Comparison of ENCODE assay signal across 8 cellular contexts in the genomic region with DNA sequence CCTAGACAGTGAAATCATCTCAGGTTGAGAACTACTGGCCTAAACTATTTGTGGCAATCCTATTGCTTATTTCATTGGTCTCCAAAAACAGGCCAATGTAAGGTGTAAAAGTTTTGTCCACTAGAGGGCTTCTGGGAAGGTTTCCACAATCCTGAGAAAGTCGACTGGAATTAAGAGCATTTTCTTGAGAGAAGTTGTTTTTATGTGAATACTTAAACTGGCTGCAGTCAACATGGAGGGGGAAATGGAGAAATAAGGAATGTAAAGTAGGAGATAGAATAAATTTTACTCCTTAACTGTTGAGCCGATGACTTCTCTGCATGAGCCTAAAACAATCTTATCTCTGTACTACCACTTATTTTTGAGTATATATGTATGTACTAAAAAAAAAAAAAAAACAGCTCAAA.
A peak's percentile ranks its signal among the peaks of the same experiment; 100 is the strongest.
DNase-seq lines count a peak whose midpoint lies in the region; ATAC-seq and TF ChIP-seq lines count a peak whose summit lies in the region.

No MANE protein-coding gene starts in this region.

- H3K27me3 ChIP-seq in SU-DHL-6 (ENCODE audit: low read length): no peaks in the 10 kb centered on the region

- no peak overlapping the region for H3K4me2 ChIP-seq in SU-DHL-6 (ENCODE audit: low read depth, low read length, poor library complexity, severe bottlenecking)

- ATAC-seq in HG03354 (IDR thresholded peaks at IDR 0.05; ENCODE audit: poor library complexity, severe bottlenecking, unreplicated experiment) (peak; percentile 53), GM18498 (IDR thresholded peaks at IDR 0.05; ENCODE audit: unreplicated experiment) (no peak)

- H3K4me3 ChIP-seq in AG10803 (ENCODE audit: low read length) (no peak overlapping the region), GM12865 (ENCODE audit: low read depth, low read length) (no peak overlapping the region), SU-DHL-6 (ENCODE audit: insufficient read depth, low read length, poor library complexity, severe bottlenecking) (no peak overlapping the region)

- H3F3A ChIP-seq in SU-DHL-6 (ENCODE audit: insufficient read depth): no peaks in the 10 kb centered on the region

- TF ChIP-seq CTCF in AG10803 (conservative IDR thresholded peaks at IDR 0.05; ENCODE audit: low read length) (peak; percentile 87), GM12865 (IDR thresholded peaks at IDR 0.05; ENCODE audit: insufficient read depth, low read depth, low read length, missing control alignments) (peak; percentile 69), SU-DHL-6 (IDR thresholded peaks at IDR 0.05; ENCODE audit: insufficient read depth, low read length, poor library complexity, severe bottlenecking) (peak; percentile 27)

- H3K79me2 ChIP-seq in SU-DHL-6 (ENCODE audit: insufficient read depth, low read length): no peaks in the 10 kb centered on the region

- no peak overlapping the region for H3K9ac ChIP-seq in SU-DHL-6 (ENCODE audit: low read length)

- H2AFZ ChIP-seq in SU-DHL-6 (ENCODE audit: low read depth, low read length, severe bottlenecking): no peak overlapping the region

- H4K20me1 ChIP-seq in SU-DHL-6 (ENCODE audit: low read depth, low read length): no peaks in the 10 kb centered on the region

- DNase-seq in AG10803 (ENCODE audit: low read depth) (peak; percentile 74), GM12865 (ENCODE audit: low read depth) (peak; percentile 31), fibroblast of the conjunctiva (ENCODE audit: low read depth) (peak; percentile 53), pons (ENCODE audit: low spot score) (peak; percentile 67), NCI-H128 (lab: John Stamatoyannopoulos, UW; ENCODE audit: unreplicated experiment) (no peak)

- H3K9me2 ChIP-seq in SU-DHL-6 (replicated peaks; ENCODE audit: insufficient read depth, low read length): no peaks in the 10 kb centered on the region

- no peaks in the 10 kb centered on the region for H3K36me3 ChIP-seq in SU-DHL-6 (ENCODE audit: low read length)

- no peaks in the 10 kb centered on the region for H3K9me3 ChIP-seq in SU-DHL-6 (ENCODE audit: insufficient read depth, low read length)

- H3K27ac ChIP-seq in SU-DHL-6 (ENCODE audit: low read depth, low read length): no peak overlapping the region

Comparison
In these comparisons a context has a peak if more than half of its experiments do, and no peak if none do; other contexts are left out.
1. CTCF ChIP-seq: peak in every context shown above with its lines; median percentile 87 in AG10803; 69 in GM12865; 27 in SU-DHL-6.